1 cellular context compared by ENCODE assay signal in the genomic region with DNA sequence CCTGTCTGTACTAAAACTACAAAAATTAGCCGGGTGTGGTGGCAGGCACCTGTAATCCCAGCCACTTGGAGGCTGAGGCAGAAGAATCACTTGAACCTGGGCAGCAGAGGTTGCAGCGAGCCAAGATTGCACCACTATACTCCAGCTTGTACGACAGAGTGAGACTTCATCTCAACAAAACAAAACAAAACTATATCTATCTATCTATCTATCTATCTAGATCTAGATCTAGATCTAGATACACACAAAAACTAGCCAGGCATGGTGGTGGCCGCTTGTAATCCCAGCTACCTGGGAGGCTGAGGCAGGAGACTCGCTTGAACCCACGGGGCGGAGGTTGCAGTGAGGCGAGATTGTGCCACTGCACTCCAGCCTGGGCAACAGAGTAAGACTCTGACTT.
A peak's percentile ranks its signal among the peaks of the same experiment; 100 is the strongest.
TF ChIP-seq lines count a peak whose summit lies in the region.

No MANE protein-coding gene starts in this region.

TF ChIP-seq in K562, 482 proteins besides CTCF, POLR2A, EP300 and RAD21:
- TF ChIP-seq GATA2 (CRISPR knock-in tag; IDR thresholded peaks at IDR 0.05), result 0 out of 2 replicates have a peak, but pooled peaks have one; percentile 12
